ENCODE assay signal across 20 cellular contexts in the genomic region with DNA sequence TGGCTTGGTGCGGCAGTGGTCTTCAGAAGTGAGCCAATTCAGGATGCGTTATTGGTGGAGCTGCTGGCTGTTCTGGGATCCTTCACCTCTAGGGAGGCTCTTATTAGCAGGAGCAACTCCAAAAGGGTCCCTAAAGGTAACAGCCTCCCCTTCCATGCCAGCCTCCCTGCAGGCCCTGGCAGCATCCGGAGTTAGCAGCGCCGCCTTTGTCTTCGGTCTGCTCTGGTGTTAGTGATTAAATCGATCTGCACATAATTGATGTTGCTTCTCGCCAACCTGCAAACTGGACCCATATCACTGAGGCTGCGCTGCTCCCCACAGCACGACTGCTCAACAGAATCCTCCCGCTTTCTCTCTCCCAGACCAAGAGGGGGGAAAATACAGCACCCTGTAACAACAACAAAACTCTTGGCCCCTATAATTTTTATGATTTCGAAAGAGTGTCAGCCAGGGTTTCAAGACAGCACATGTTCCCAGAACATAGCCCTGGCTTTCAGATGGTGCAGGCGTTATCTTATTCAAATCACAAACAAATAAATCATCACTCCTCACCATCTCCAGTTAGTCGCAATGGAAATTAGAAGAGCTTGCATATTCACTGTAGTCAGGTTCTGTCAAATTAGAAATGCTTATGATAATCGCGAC.
A peak's percentile ranks its signal among the peaks of the same experiment; 100 is the strongest.
DNase-seq lines count a peak whose midpoint lies in the region; ATAC-seq and TF ChIP-seq lines count a peak whose summit lies in the region.
"Had no signal": no experiment of that assay in that cellular context is flagged by ENCODE, and none has a peak within 500 bp of the region (broad histone marks: within the 10 kb centered on the region; RNA-seq: fewer than 3 reads in every experiment).

No MANE protein-coding gene starts in this region.

- H3K36me3 ChIP-seq in gastroesophageal sphincter (no peaks in the 10 kb centered on the region), aorta (ENCODE audit: control insufficient read depth in 1 of 2, insufficient read depth in 2 of 2, low read length in 1 of 2) (no peaks in the 10 kb centered on the region)
- H3K36me3 ChIP-seq: HAP-1 had no signal

- 73 to 77% methylated on average over 9 to 10 of the region's 16 CpGs for WGBS in gastroesophageal sphincter (ENCODE audit: low coverage in 1 of 2), 2 donors
- 87 to 88% methylated on average over 16 of the region's 16 CpGs for WGBS in aorta, 2 donors

- intact Hi-C loops in aorta (cut with DNase I) = no loop called here

- H3K4me3 ChIP-seq in gastroesophageal sphincter = no peak overlapping the region
- H3K4me3 ChIP-seq in aorta (ENCODE audit: low read length in 2 of 2) = no peak overlapping the region
- H3K4me3 ChIP-seq: HAP-1 had no signal

- H3K4me1 Mint-ChIP-seq in stimulated activated effector memory CD8-positive, alpha-beta T cell treated with anti-CD3 and anti-CD28 coated beads, Interleukin-12 subunit alpha, Interleukin-12 subunit beta, amount 100 ng/mL, for 72 hours = no peaks in the 10 kb centered on the region
- H3K4me1 Mint-ChIP-seq: CD4-positive, alpha-beta memory T cell; IgD-negative memory B cell had no signal

- TF ChIP-seq CTCF in gastroesophageal sphincter (IDR thresholded peaks at IDR 0.05) = no peak

- no peaks in the 10 kb centered on the region for H3K4me1 ChIP-seq in gastroesophageal sphincter
- no peaks in the 10 kb centered on the region for H3K4me1 ChIP-seq in aorta (ENCODE audit: control insufficient read depth in 1 of 2, insufficient read depth in 2 of 2, low read length in 2 of 2)
- H3K4me1 ChIP-seq: HAP-1 had no signal

- H3K9me3 ChIP-seq in gastroesophageal sphincter = no peaks in the 10 kb centered on the region
- peaks cover 2% of the 10 kb centered on the region for H3K9me3 ChIP-seq in aorta (ENCODE audit: control insufficient read depth, low read length)
- H3K9me3 ChIP-seq: HAP-1 had no signal

- H3K36me3 Mint-ChIP-seq in stimulated activated effector memory CD8-positive, alpha-beta T cell treated with anti-CD3 and anti-CD28 coated beads, Interleukin-12 subunit alpha, Interleukin-12 subunit beta, amount 100 ng/mL, for 72 hours = no peaks in the 10 kb centered on the region
- H3K36me3 Mint-ChIP-seq: CD4-positive, alpha-beta memory T cell; IgD-negative memory B cell had no signal

- DNase-seq in NCI-H1092 treated with DMSO at 0.1 percent for 48 hours (lab: John Stamatoyannopoulos, UW) = peak; percentile 26
- DNase-seq in NCI-H526 treated with DMSO at 0.1 percent for 48 hours (lab: John Stamatoyannopoulos, UW) = peak; percentile 68
- DNase-seq in aorta = no peak
- no peak for DNase-seq in inferior parietal cortex (ENCODE audit: extremely low spot score)
- DNase-seq in stimulated activated effector memory CD8-positive, alpha-beta T cell treated with anti-CD3 and anti-CD28 coated beads, Interleukin-12 subunit alpha, Interleukin-12 subunit beta, amount 100 ng/mL, for 72 hours (ENCODE audit: low spot score in 2 of 2) = no peak
- DNase-seq in effector CD4-positive, alpha-beta T cell = no peak
- DNase-seq: Calu3; CD4-positive, alpha-beta memory T cell; DMS79 treated with DMSO at 0.1 percent for 48 hours; Kasumi-1; MM.1S; NCI-H2029 treated with DMSO at 0.1 percent for 48 hours; NCI-H2171 treated with DMSO at 0.1 percent for 48 hours; NCI-H510A; OCI-M1; RPMI8226; SW 1271 had no signal

- TF ChIP-seq EP300 in gastroesophageal sphincter (IDR thresholded peaks at IDR 0.05) = no peak

- H3K9me3 Mint-ChIP-seq in stimulated activated effector memory CD8-positive, alpha-beta T cell treated with anti-CD3 and anti-CD28 coated beads, Interleukin-12 subunit alpha, Interleukin-12 subunit beta, amount 100 ng/mL, for 72 hours = no peaks in the 10 kb centered on the region

- peaks cover 62% of the 10 kb centered on the region for H3K27me3 ChIP-seq in gastroesophageal sphincter
- no peaks in the 10 kb centered on the region for H3K27me3 ChIP-seq in aorta (ENCODE audit: control insufficient read depth in 1 of 2, insufficient read depth in 2 of 2, low read length in 1 of 2)

- no peak overlapping the region for H3K4me3 Mint-ChIP-seq in stimulated activated effector memory CD8-positive, alpha-beta T cell treated with anti-CD3 and anti-CD28 coated beads, Interleukin-12 subunit alpha, Interleukin-12 subunit beta, amount 100 ng/mL, for 72 hours
- H3K4me3 Mint-ChIP-seq: CD4-positive, alpha-beta memory T cell; IgD-negative memory B cell had no signal

- no peak overlapping the region for H3K27ac Mint-ChIP-seq in stimulated activated effector memory CD8-positive, alpha-beta T cell treated with anti-CD3 and anti-CD28 coated beads, Interleukin-12 subunit alpha, Interleukin-12 subunit beta, amount 100 ng/mL, for 72 hours
- H3K27ac Mint-ChIP-seq: CD4-positive, alpha-beta memory T cell; IgD-negative memory B cell had no signal

- no peak for TF ChIP-seq POLR2A in gastroesophageal sphincter (IDR thresholded peaks at IDR 0.05)

- no peak overlapping the region for H3K27ac ChIP-seq in gastroesophageal sphincter
- no peak overlapping the region for H3K27ac ChIP-seq in aorta (ENCODE audit: low read depth in 1 of 2, low read length in 2 of 2)

- ATAC-seq in gastroesophageal sphincter (peak; percentile 43), aorta (ENCODE audit: low FRiP score) (peak; percentile 27)
- ATAC-seq in stimulated activated effector memory CD8-positive, alpha-beta T cell treated with anti-CD3 and anti-CD28 coated beads, Interleukin-12 subunit alpha, Interleukin-12 subunit beta, amount 100 ng/mL, for 72 hours = no peak

Comparison
In these comparisons a context has a peak if more than half of its experiments do, and no peak if none do; other contexts are left out.
1. DNase-seq: peak in NCI-H1092 treated with DMSO at 0.1 percent for 48 hours (single experiment) and NCI-H526 treated with DMSO at 0.1 percent for 48 hours (single experiment); none in aorta (0 of 2), inferior parietal cortex (single experiment), stimulated activated effector memory CD8-positive, alpha-beta T cell treated with anti-CD3 and anti-CD28 coated beads, Interleukin-12 subunit alpha, Interleukin-12 subunit beta, amount 100 ng/mL, for 72 hours (0 of 2) and effector CD4-positive, alpha-beta T cell (single experiment).